2 cellular contexts compared by ENCODE assay signal in genomic region chr17:45393477-45393876, GRCh38.
TF ChIP-seq lines count a peak whose summit lies in the region.

No MANE protein-coding gene starts in this region.

TF ChIP-seq in HepG2, 621 proteins besides CTCF, POLR2A, EP300 and RAD21:
- TF ChIP-seq ZNF18 (CRISPR knock-in tag; IDR thresholded peaks at IDR 0.05; ENCODE audit: insufficient replicate concordance) (no peak), TERF1 (CRISPR knock-in tag; IDR thresholded peaks at IDR 0.05) (no peak), ZNF572 (CRISPR knock-in tag; IDR thresholded peaks at IDR 0.05) (0 out of 2 replicates have a peak, but pooled peaks have one; percentile 29), TBX2 (CRISPR knock-in tag; IDR thresholded peaks at IDR 0.05; ENCODE audit: borderline replicate concordance) (no peak), SMAD9 (CRISPR knock-in tag; IDR thresholded peaks at IDR 0.05) (no peak), FOXO4 (CRISPR knock-in tag; conservative IDR thresholded peaks at IDR 0.05) (no peak), AGO2 (optimal IDR thresholded peaks at IDR 0.05; ENCODE audit: low read depth, low read length) (peak; percentile 29), ZNF207 (IDR thresholded peaks at IDR 0.05; ENCODE audit: borderline replicate concordance) (no peak), ZNF556 (CRISPR knock-in tag; IDR thresholded peaks at IDR 0.05; ENCODE audit: borderline replicate concordance) (no peak)

TF ChIP-seq in IMR-90, 13 proteins besides CTCF, POLR2A, EP300 and RAD21:
- TF ChIP-seq RCOR1 (IDR thresholded peaks at IDR 0.05; ENCODE audit: insufficient replicate concordance, low read length) (no peak), RFX5 (IDR thresholded peaks at IDR 0.05; ENCODE audit: low read depth, low read length) (no peak), ELK1 (IDR thresholded peaks at IDR 0.05; ENCODE audit: borderline replicate concordance, low read depth, low read length) (no peak), NFE2L2 (IDR thresholded peaks at IDR 0.05; ENCODE audit: low read depth, low read length) (no peak), FOS (IDR thresholded peaks at IDR 0.05; ENCODE audit: low read depth, low read length) (no peak), CHD1 (IDR thresholded peaks at IDR 0.05; ENCODE audit: low read depth, low read length) (no peak), SMC3 (IDR thresholded peaks at IDR 0.05; ENCODE audit: low read depth, low read length) (no peak), USF2 (IDR thresholded peaks at IDR 0.05; ENCODE audit: low read depth, low read length) (no peak), MAFK (IDR thresholded peaks at IDR 0.05; ENCODE audit: low read depth, low read length) (no peak), MAZ (IDR thresholded peaks at IDR 0.05; ENCODE audit: borderline replicate concordance, low read depth, low read length) (no peak), CEBPB (IDR thresholded peaks at IDR 0.05; ENCODE audit: low read depth, low read length) (no peak), BHLHE40 (IDR thresholded peaks at IDR 0.05; ENCODE audit: low read depth, low read length) (no peak), MXI1 (IDR thresholded peaks at IDR 0.05; ENCODE audit: borderline replicate concordance, low read depth, low read length) (no peak)
